8 cellular contexts compared by ENCODE assay signal in genomic region chr14:64800000-64800399, GRCh38.
DNase-seq lines count a peak whose midpoint lies in the region; ATAC-seq and TF ChIP-seq lines count a peak whose summit lies in the region.
"Had no signal": no experiment of that assay in that cellular context is flagged by ENCODE, and none has a peak within 500 bp of the region (broad histone marks: within the 10 kb centered on the region; RNA-seq: fewer than 3 reads in every experiment).

No MANE protein-coding gene starts in this region.

- H3K18ac ChIP-seq in mesenchymal stem cell (ENCODE audit: low read depth in 1 of 2, low read length in 2 of 2) = no peak overlapping the region

- H2AFZ ChIP-seq in MM.1S (ENCODE audit: low read length) = no peak overlapping the region
- no peak overlapping the region for H2AFZ ChIP-seq in mesenchymal stem cell (ENCODE audit: low read depth, low read length)

- ATAC-seq in HG02938 (IDR thresholded peaks at IDR 0.05; ENCODE audit: unreplicated experiment) = no peak

- H3K36me3 Mint-ChIP-seq in chondrocyte (ENCODE audit: low read depth) = no peaks in the 10 kb centered on the region

- no peak overlapping the region for H3K27ac Mint-ChIP-seq in chondrocyte (ENCODE audit: unreplicated experiment)

- no peak overlapping the region for H2BK5ac ChIP-seq in mesenchymal stem cell (ENCODE audit: low read depth, low read length, poor library complexity, severe bottlenecking)

- WGBS in mesenchymal stem cell = 94% methylated on average over 3 of the region's 3 CpGs
- WGBS in lower leg skin, 2 donors = 54 to 66% methylated on average over 3 of the region's 3 CpGs

- H3K14ac ChIP-seq in mesenchymal stem cell (ENCODE audit: low read length in 2 of 2) = no peak overlapping the region

- no peak overlapping the region for H4K8ac ChIP-seq in mesenchymal stem cell (ENCODE audit: low read length)

- in situ Hi-C loops in G401 (cut with HindIII; ENCODE audit: low sequenced_read_pairs) = no loop called here

- no peaks in the 10 kb centered on the region for H4K20me1 ChIP-seq in MM.1S (ENCODE audit: insufficient read depth, low read length)

- no peaks in the 10 kb centered on the region for H3K9me3 ChIP-seq in MM.1S (replicated peaks; ENCODE audit: insufficient read depth, low read length)
- no peaks in the 10 kb centered on the region for H3K9me3 ChIP-seq in mesenchymal stem cell (ENCODE audit: control insufficient read depth, low read length)
- H3K9me3 ChIP-seq: SJCRH30 had no signal

- no peak overlapping the region for H2BK12ac ChIP-seq in mesenchymal stem cell (ENCODE audit: low read length in 2 of 2)

- H2BK15ac ChIP-seq in mesenchymal stem cell (ENCODE audit: low read depth, poor library complexity, severe bottlenecking) = no peak overlapping the region

- no peak overlapping the region for H4K91ac ChIP-seq in mesenchymal stem cell (ENCODE audit: low read length)

- H3K27me3 Mint-ChIP-seq in chondrocyte (ENCODE audit: low read depth) = no peaks in the 10 kb centered on the region

- H3K4me2 ChIP-seq in MM.1S (ENCODE audit: low read depth, low read length) (no peak overlapping the region), mesenchymal stem cell (ENCODE audit: low read length, poor library complexity, severe bottlenecking) (no peak overlapping the region)

- intact Hi-C loops in lower leg skin (cut with DNase I; ENCODE audit: low total_unique reads) = no loop called here

- H3K79me1 ChIP-seq in mesenchymal stem cell (replicated peaks; ENCODE audit: low read length, poor library complexity, severe bottlenecking) = no peaks in the 10 kb centered on the region

- H3K4ac ChIP-seq in mesenchymal stem cell (ENCODE audit: low read depth in 1 of 2, low read length in 2 of 2) = no peak overlapping the region

- H3K9ac ChIP-seq in MM.1S (ENCODE audit: low read length) = no peak overlapping the region
- H3K9ac ChIP-seq in mesenchymal stem cell (ENCODE audit: low read length) = no peak overlapping the region

- no peak overlapping the region for H3K23ac ChIP-seq in mesenchymal stem cell (ENCODE audit: low read length in 2 of 2)

- no peaks in the 10 kb centered on the region for H3K27me3 ChIP-seq in MM.1S (replicated peaks; ENCODE audit: insufficient read depth, low read length)
- H3K27me3 ChIP-seq in mesenchymal stem cell (ENCODE audit: control insufficient read depth in 1 of 2, insufficient read depth in 1 of 2, low read length in 2 of 2) = peaks cover 0 to 39% of the 10 kb centered on the region in 2 experiments
- H3K27me3 ChIP-seq: SJCRH30 had no signal

- no peak overlapping the region for H3K4me3 ChIP-seq in MM.1S (ENCODE audit: low read length)
- H3K4me3 ChIP-seq in mesenchymal stem cell (ENCODE audit: insufficient read depth in 1 of 2, low read depth in 1 of 2, low read length in 2 of 2) = no peak overlapping the region
- no peak overlapping the region for H3K4me3 ChIP-seq in lower leg skin (ENCODE audit: low read depth, poor library complexity, severe bottlenecking)
- H3K4me3 ChIP-seq: SJCRH30 had no signal

- peak; percentile 61 for DNase-seq in G401 (ENCODE audit: low spot score)
- DNase-seq in MM.1S = peak; percentile 8
- no peak for DNase-seq in chondrocyte (ENCODE audit: low spot score)
- DNase-seq in mesenchymal stem cell = peak; percentile 43
- DNase-seq in lower leg skin (ENCODE audit: low spot score in 2 of 2) = no peak
- no peak for DNase-seq in epidermal melanocyte (ENCODE audit: insufficient read length, low spot score)

- no peak overlapping the region for H3K4me3 Mint-ChIP-seq in chondrocyte (ENCODE audit: unreplicated experiment)

- H3K79me2 ChIP-seq in MM.1S (ENCODE audit: low read length) = no peaks in the 10 kb centered on the region

- H3K27ac ChIP-seq in MM.1S (ENCODE audit: low read length) (no peak overlapping the region), mesenchymal stem cell (ENCODE audit: low read length, poor library complexity, severe bottlenecking) (no peak overlapping the region)
- H3K27ac ChIP-seq: SJCRH30 had no signal

- TF ChIP-seq POLR2A in lower leg skin (IDR thresholded peaks at IDR 0.05) = no peak

- no peaks in the 10 kb centered on the region for H3F3A ChIP-seq in MM.1S (ENCODE audit: insufficient read depth, low read length)

- TF ChIP-seq CTCF in MM.1S (IDR thresholded peaks at IDR 0.05; ENCODE audit: low read length) (peak; percentile 47), chondrocyte (IDR thresholded peaks at IDR 0.05) (peak; percentile 78), lower leg skin (IDR thresholded peaks at IDR 0.05) (no peak)

- no peaks in the 10 kb centered on the region for H3K4me1 ChIP-seq in MM.1S (ENCODE audit: low read length)
- no peaks in the 10 kb centered on the region for H3K4me1 ChIP-seq in mesenchymal stem cell (ENCODE audit: control insufficient read depth, insufficient read depth, low read depth, low read length)
- H3K4me1 ChIP-seq: SJCRH30 had no signal

- H3K36me3 ChIP-seq in MM.1S (replicated peaks; ENCODE audit: insufficient read depth, low read length) (no peaks in the 10 kb centered on the region), mesenchymal stem cell (ENCODE audit: control insufficient read depth in 1 of 2, insufficient read depth in 2 of 2, low read depth in 1 of 2, low read length in 2 of 2) (no peaks in the 10 kb centered on the region)
- H3K36me3 ChIP-seq: SJCRH30 had no signal

- peaks cover 4% of the 10 kb centered on the region for H3K4me1 Mint-ChIP-seq in chondrocyte (ENCODE audit: low read depth)

- H2AK5ac ChIP-seq in mesenchymal stem cell (ENCODE audit: low read length, severe bottlenecking) = no peak overlapping the region

- no peaks in the 10 kb centered on the region for H3K9me3 Mint-ChIP-seq in chondrocyte (ENCODE audit: low read depth)

- H2BK120ac ChIP-seq in mesenchymal stem cell (ENCODE audit: low read depth, low read length) = no peak overlapping the region

- no peaks in the 10 kb centered on the region for H3K9me2 ChIP-seq in MM.1S (replicated peaks; ENCODE audit: insufficient read depth, low read length)

Comparison
In these comparisons a context has a peak if more than half of its experiments do, and no peak if none do; other contexts are left out.
1. DNase-seq: peak in G401 (single experiment), MM.1S (single experiment) and mesenchymal stem cell (single experiment); none in chondrocyte (single experiment), lower leg skin (0 of 2) and epidermal melanocyte (single experiment).
2. CTCF ChIP-seq: peak in MM.1S (single experiment) and chondrocyte (single experiment); none in lower leg skin (0 of 3).